Comparison of ENCODE assay signal across 10 cellular contexts in genomic region chr14:58068306-58068705, GRCh38.
"Had no signal": no experiment of that assay in that cellular context is flagged by ENCODE, and none has a peak within 500 bp of the region (broad histone marks: within the 10 kb centered on the region; RNA-seq: fewer than 3 reads in every experiment).

No MANE protein-coding gene starts in this region.

- H3K36me3 ChIP-seq: HAP-1 had no signal

- H3K4me2 ChIP-seq: GM23338 had no signal

- H3K9ac ChIP-seq: GM23248 had no signal

- H3K9me3 ChIP-seq: HAP-1 had no signal

- DNase-seq: GM23248, GOT3, H7, H9, HCEC 1CT, HFFc6 had no signal

- FAIRE-seq: H1, H54 had no signal

- H2AFZ ChIP-seq: GM23248, GM23338 had no signal

- H3K27ac ChIP-seq: GM23248 had no signal

- H3K4me3 ChIP-seq: GM23248, GM23338, HAP-1 had no signal
